8 cellular contexts compared by ENCODE assay signal in genomic region chr16:85462405-85463227, GRCh38.
DNase-seq lines count a peak whose midpoint lies in the region; ATAC-seq and TF ChIP-seq lines count a peak whose summit lies in the region.

No MANE protein-coding gene starts in this region.

- peak overlapping the region; percentile 69 for H3K4me2 ChIP-seq in parathyroid adenoma (ENCODE audit: low read length)

- no peaks in the 10 kb centered on the region for H3K9me3 Mint-ChIP-seq in MCF 10A (ENCODE audit: unreplicated experiment)

- CTCF ChIA-PET in MCF 10A (lab: Yijun Ruan, JAX), result interaction anchor here (0.8 kb wide), 1 partner anchor 154 kb away, joined by 3 read pairs; no protein-coding TSS in a partner anchor

- TF ChIP-seq CTCF in breast epithelium (IDR thresholded peaks at IDR 0.05), result no peak
- no peak for TF ChIP-seq CTCF in MCF 10A (IDR thresholded peaks at IDR 0.05; ENCODE audit: unreplicated experiment)
- TF ChIP-seq CTCF in Peyer's patch (IDR thresholded peaks at IDR 0.05), result no peak
- TF ChIP-seq CTCF in parathyroid adenoma (IDR thresholded peaks at IDR 0.05), result no peak

- POLR2A ChIA-PET in MCF 10A (lab: Yijun Ruan, JAX), result interaction anchor here (0.7 to 1.1 kb wide), 3 partner anchors 10 to 49 kb away, joined by 3 read pairs; no protein-coding TSS in a partner anchor

- H3K4me3 Mint-ChIP-seq in MCF 10A (ENCODE audit: unreplicated experiment), result no peak overlapping the region

- H3K9me3 ChIP-seq in breast epithelium (no peaks in the 10 kb centered on the region), Peyer's patch (no peaks in the 10 kb centered on the region), parathyroid adenoma (ENCODE audit: control insufficient read depth, low read length) (no peaks in the 10 kb centered on the region)
- H3K9me3 ChIP-seq in effector memory CD4-positive, alpha-beta T cell (ENCODE audit: control insufficient read depth, low read length), result no peaks in the 10 kb centered on the region

- BruUV-seq in MCF 10A (replicated peaks; lab: Mats Ljungman, UMichigan), result no TSS peak

- H3K36me3 ChIP-seq in breast epithelium, result no peaks in the 10 kb centered on the region
- no peaks in the 10 kb centered on the region for H3K36me3 ChIP-seq in Peyer's patch
- H3K36me3 ChIP-seq in effector memory CD4-positive, alpha-beta T cell (ENCODE audit: control insufficient read depth, insufficient read depth, low read length), result no peaks in the 10 kb centered on the region
- H3K36me3 ChIP-seq in parathyroid adenoma (ENCODE audit: control insufficient read depth, insufficient read depth, low read length), result no peaks in the 10 kb centered on the region

- peaks cover 12% of the 10 kb centered on the region for H3K27me3 Mint-ChIP-seq in MCF 10A (ENCODE audit: insufficient read depth, unreplicated experiment)

- ATAC-seq in left lobe of liver (no peak), HG02571 (IDR thresholded peaks at IDR 0.05; ENCODE audit: unreplicated experiment) (no peak)

- H3K4me1 ChIP-seq in breast epithelium (peaks cover 20 to 23% of the 10 kb centered on the region in 2 donors), Peyer's patch (peaks cover 3 to 42% (median 9%) of the 10 kb centered on the region in 4 donors), parathyroid adenoma (peaks cover 66% of the 10 kb centered on the region)
- peaks cover 7% of the 10 kb centered on the region for H3K4me1 ChIP-seq in effector memory CD4-positive, alpha-beta T cell (ENCODE audit: control insufficient read depth, insufficient read depth, low read length, poor library complexity, severe bottlenecking)

- peaks cover 16% of the 10 kb centered on the region for H3K79me2 ChIP-seq in parathyroid adenoma

- peaks cover 8% of the 10 kb centered on the region for H3K4me1 Mint-ChIP-seq in MCF 10A (ENCODE audit: insufficient read depth, unreplicated experiment)

- TF ChIP-seq POLR2A in breast epithelium (IDR thresholded peaks at IDR 0.05) (no peak), Peyer's patch (IDR thresholded peaks at IDR 0.05) (no peak)

- no peak overlapping the region for H3K27ac Mint-ChIP-seq in MCF 10A (ENCODE audit: low read depth, unreplicated experiment)

- H3K9ac ChIP-seq in parathyroid adenoma, result peak overlapping the region; percentile 71

- intact Hi-C loops in breast epithelium (cut with DNase I; ENCODE audit: low total_unique reads) (no loop called here), MCF 10A (cut with micrococcal nuclease) (no loop called here)

- no peaks in the 10 kb centered on the region for H3K36me3 Mint-ChIP-seq in MCF 10A (ENCODE audit: insufficient read depth, unreplicated experiment)

- H3K4me3 ChIP-seq in breast epithelium (peak overlapping the region; percentile 35 to 68 (median 42)), Peyer's patch (peak overlapping the region in 3 of 4 donors; percentile 20 to 46 (median 41)), parathyroid adenoma (ENCODE audit: low read depth, low read length) (peak overlapping the region; percentile 19)
- H3K4me3 ChIP-seq in effector memory CD4-positive, alpha-beta T cell (ENCODE audit: insufficient read depth, low read depth, low read length, poor library complexity, severe bottlenecking), result peak overlapping the region; percentile 44

- H3K27me3 ChIP-seq in breast epithelium (no peaks in the 10 kb centered on the region), Peyer's patch (no peaks in the 10 kb centered on the region), parathyroid adenoma (ENCODE audit: control insufficient read depth, insufficient read depth, low read length) (no peaks in the 10 kb centered on the region)
- H3K27me3 ChIP-seq in effector memory CD4-positive, alpha-beta T cell (replicated peaks; ENCODE audit: control insufficient read depth, insufficient read depth, low read length, poor library complexity, severe bottlenecking), result peaks cover 20% of the 10 kb centered on the region

- peak overlapping the region in 1 of 2 donors; percentile 89 for H3K27ac ChIP-seq in breast epithelium
- H3K27ac ChIP-seq in Peyer's patch, result peak overlapping the region in 2 of 4 donors; percentile 81
- H3K27ac ChIP-seq in effector memory CD4-positive, alpha-beta T cell (ENCODE audit: insufficient read depth, low read length, poor library complexity, severe bottlenecking), result no peak overlapping the region
- peak overlapping the region; percentile 99 for H3K27ac ChIP-seq in parathyroid adenoma

- peak overlapping the region; percentile 68 for H2AFZ ChIP-seq in parathyroid adenoma

- no peak for DNase-seq in breast epithelium (ENCODE audit: low spot score in 2 of 2)
- no peak for DNase-seq in MCF 10A (ENCODE audit: unreplicated experiment)
- DNase-seq in Peyer's patch, result no peak
- DNase-seq in effector memory CD4-positive, alpha-beta T cell, result no peak
- DNase-seq in left lobe of liver (ENCODE audit: low spot score), result no peak
- DNase-seq in superior temporal gyrus (ENCODE audit: extremely low spot score), result no peak
